33 cellular contexts compared by ENCODE assay signal in genomic region chr3:119518026-119518425, GRCh38. TPM values are rescaled to one million over a fixed set of nuclear protein-coding genes. Genes with fewer than 3 reads are reported as not detected.
"Had no signal": no experiment of that assay in that cellular context is flagged by ENCODE, and none has a peak within 500 bp of the region (broad histone marks: within the 10 kb centered on the region; RNA-seq: fewer than 3 reads in every experiment).

No MANE protein-coding gene starts in this region.

- H3K27me3 ChIP-seq: Peyer's patch had no signal

- ATAC-seq: activated CD8-positive, alpha-beta memory T cell treated with anti-CD3 and anti-CD28 coated beads, Interleukin-2, amount 10 ng/mL, durations not matched to agents 7 days and 5 days; activated naive CD4-positive, alpha-beta T cell treated with anti-CD3 and anti-CD28 coated beads, Interleukin-2, amount 50 U/mL, for 72 hours; activated naive CD8-positive, alpha-beta T cell treated with anti-CD3 and anti-CD28 coated beads, Interleukin-2, amount 50 U/mL, for 24 hours; WTC11 had no signal

- H3K4me3 Mint-ChIP-seq: activated CD8-positive, alpha-beta memory T cell treated with anti-CD3 and anti-CD28 coated beads, Interleukin-2, amount 10 ng/mL, durations not matched to agents 7 days and 5 days; activated naive CD8-positive, alpha-beta T cell treated with anti-CD3 and anti-CD28 coated beads, Interleukin-2, amount 50 U/mL, for 24 hours; activated T-cell treated with anti-CD3 and anti-CD28 coated beads, Interleukin-2, amount 50 U/mL, for 24 hours; activated T-helper 1 cell treated with anti-CD3 and anti-CD28 coated beads, Interleukin-12 subunit alpha, Interleukin-12 subunit beta, Interleukin-2, Interleukin-4 antibody, amounts not matched to agents 30 ng/mL and 10 ng/mL and 1 ng/mL, durations not matched to agents 14 hours and 24 hours and 36 hours; brain; T-helper 1 cell treated with Interleukin-12 subunit alpha and Interleukin-12 subunit beta and Interleukin-4 antibody, amounts not matched to agents 30 μg/mL and 1 μg/mL, for 36 hours; WTC11 had no signal

- H3K27ac ChIP-seq: Peyer's patch, RWPE1 had no signal

- FAIRE-seq: astrocyte had no signal

- H3K27ac Mint-ChIP-seq: activated CD8-positive, alpha-beta memory T cell treated with anti-CD3 and anti-CD28 coated beads, Interleukin-2, amount 10 ng/mL, durations not matched to agents 7 days and 5 days; activated naive CD4-positive, alpha-beta T cell treated with anti-CD3 and anti-CD28 coated beads, Interleukin-2, amount 50 U/mL, for 72 hours; activated naive CD8-positive, alpha-beta T cell treated with anti-CD3 and anti-CD28 coated beads, Interleukin-2, amount 50 U/mL, for 24 hours; activated T-cell treated with anti-CD3 and anti-CD28 coated beads, Interleukin-2, amount 50 U/mL, for 24 hours; activated T-helper 1 cell treated with anti-CD3 and anti-CD28 coated beads, Interleukin-12 subunit alpha, Interleukin-12 subunit beta, Interleukin-2, Interleukin-4 antibody, amounts not matched to agents 30 ng/mL and 10 ng/mL and 1 ng/mL, durations not matched to agents 14 hours and 24 hours and 36 hours; brain; T-helper 1 cell treated with Interleukin-12 subunit alpha and Interleukin-12 subunit beta and Interleukin-4 antibody, amounts not matched to agents 30 μg/mL and 1 μg/mL, for 36 hours; WTC11 had no signal

- DNase-seq: activated CD4-positive, alpha-beta T cell treated with anti-CD3 and anti-CD28 coated beads for 48 hours; activated CD4-positive, alpha-beta T cell treated with anti-CD3 and anti-CD28 coated beads, Interleukin-2, amount 50 U/mL, for 4 hours; activated CD4-positive, CD25-positive, alpha-beta regulatory T cell treated with anti-CD3 and anti-CD28 coated beads, Interleukin-2, amount 50 U/mL, for 72 hours; activated CD8-positive, alpha-beta memory T cell treated with anti-CD3 and anti-CD28 coated beads, Interleukin-2, amount 10 ng/mL, durations not matched to agents 7 days and 5 days; activated effector memory CD4-positive, alpha-beta T cell treated with Interleukin-2 at 50 U/mL for 16 hours; activated naive CD4-positive, alpha-beta T cell treated with Interleukin-2 at 50 U/mL for 16 hours; activated naive CD8-positive, alpha-beta T cell treated with anti-CD3 and anti-CD28 coated beads, Interleukin-2, amount 50 U/mL, for 24 hours; activated T-cell treated with anti-CD3 and anti-CD28 coated beads, Interleukin-2, amount 50 U/mL, for 24 hours; amygdala; cerebellar nuclear complex; KBM-7; NCI-H1048; NCI-H146; NCI-H1930; NCI-H2171 treated with DMSO at 0.1 percent for 48 hours; NCI-H226; NCI-H526 treated with DMSO at 0.1 percent for 48 hours; NCI-H82; OCI-M1; Peyer's patch; SHP77 treated with DMSO at 0.1 percent for 48 hours; T-helper 9 cell had no signal

- H3K4me1 ChIP-seq: Peyer's patch had no signal

- H3K27me3 Mint-ChIP-seq: activated CD8-positive, alpha-beta memory T cell treated with anti-CD3 and anti-CD28 coated beads, Interleukin-2, amount 10 ng/mL, durations not matched to agents 7 days and 5 days; activated naive CD8-positive, alpha-beta T cell treated with anti-CD3 and anti-CD28 coated beads, Interleukin-2, amount 50 U/mL, for 24 hours; activated T-cell treated with anti-CD3 and anti-CD28 coated beads, Interleukin-2, amount 50 U/mL, for 24 hours; brain had no signal

- H3K4me1 Mint-ChIP-seq: brain, WTC11 had no signal

- H3K4me3 ChIP-seq: Peyer's patch had no signal

- H3K9me3 ChIP-seq: Peyer's patch had no signal

RNA-seq across cellular contexts. Expression of gene CD80, which starts 41.4 kb away (rescaled TPM):
- total RNA-seq: astrocyte, LHCN-M2, M059J, NCI-H460, SK-MEL-5 had no signal
